8 cellular contexts compared by ENCODE assay signal in genomic region chr3:169668081-169668956, GRCh38. TPM values are rescaled to one million over a fixed set of nuclear protein-coding genes. Genes with fewer than 3 reads are reported as not detected.
DNase-seq lines count a peak whose midpoint lies in the region; ATAC-seq and TF ChIP-seq lines count a peak whose summit lies in the region.

No MANE protein-coding gene starts in this region.

- no TSS peak for BruUV-seq in Panc1 (replicated peaks; lab: Mats Ljungman, UMichigan)

- peaks cover 11% of the 10 kb centered on the region for H3K4me1 ChIP-seq in Panc1 (ENCODE audit: control insufficient read depth, insufficient read depth, low read length)
- H3K4me1 ChIP-seq in muscle layer of colon (ENCODE audit: insufficient read depth, low read length) = peaks cover 15% of the 10 kb centered on the region

- H3K9ac ChIP-seq in muscle layer of colon (ENCODE audit: low read length) = no peak overlapping the region

- DNase-seq in CD1c-positive myeloid dendritic cell (ENCODE audit: extremely low spot score) = peak; percentile 31
- no peak for DNase-seq in Panc1 (ENCODE audit: low read depth, low spot score)
- DNase-seq in ecto neural progenitor cell (ENCODE audit: low spot score) = peak; percentile 70
- no peak for DNase-seq in NOMO-1 (lab: John Stamatoyannopoulos, UW; ENCODE audit: unreplicated experiment in 2 of 2)

- no peaks in the 10 kb centered on the region for H3K36me3 ChIP-seq in Panc1 (ENCODE audit: control insufficient read depth, insufficient read depth, low read length)
- no peaks in the 10 kb centered on the region for H3K36me3 ChIP-seq in muscle layer of colon (ENCODE audit: insufficient read depth, low read length)

- intact Hi-C loops in Panc1 (cut with micrococcal nuclease; ENCODE audit: unreplicated experiment) = loop anchor here (2.0 to 10.0 kb wide), 4 partner anchors 520 to 1454 kb away; no protein-coding TSS in a partner anchor

- H3K4me3 ChIP-seq in Panc1 (ENCODE audit: low read depth in 2 of 2, low read length in 2 of 2) (peak overlapping the region; percentile 24 to 55), muscle layer of colon (ENCODE audit: low read depth in 1 of 2, low read length in 2 of 2) (peak overlapping the region; percentile 27 to 46)

- H3K9me3 ChIP-seq in Panc1 (ENCODE audit: control insufficient read depth, insufficient read depth, low read depth, low read length) (no peaks in the 10 kb centered on the region; the same call in 1 of the 2 replicates), muscle layer of colon (ENCODE audit: low read length) (peaks cover 7% of the 10 kb centered on the region)

- CTCF ChIA-PET in Panc1 (lab: Charles Lee) = interaction anchor here (0.6 to 1.8 kb wide), 4 partner anchors 448 to 1193 kb away, joined by 3 to 14 read pairs (median 8); no protein-coding TSS in a partner anchor

- peaks cover 76% of the 10 kb centered on the region for H3K27me3 ChIP-seq in Panc1 (ENCODE audit: control insufficient read depth, insufficient read depth, low read length)
- peaks cover 72 to 76% of the 10 kb centered on the region in 2 donors for H3K27me3 ChIP-seq in muscle layer of colon (ENCODE audit: control insufficient read depth in 1 of 2, insufficient read depth in 2 of 2, low read length in 2 of 2)

- H3K27ac ChIP-seq in Panc1 (ENCODE audit: low read length) (no peak overlapping the region), muscle layer of colon (ENCODE audit: low read depth, low read length) (no peak overlapping the region)

- POLR2A ChIA-PET in Panc1 (lab: Charles Lee) = no interaction called here

- ATAC-seq in GM21529 (IDR thresholded peaks at IDR 0.05; ENCODE audit: unreplicated experiment) (peak; percentile 31), Panc1 (peak; percentile 80), HG03442 (IDR thresholded peaks at IDR 0.05; ENCODE audit: unreplicated experiment) (no peak), HG03108 (IDR thresholded peaks at IDR 0.05; ENCODE audit: unreplicated experiment) (no peak)

- in situ Hi-C loops in Panc1 (cut with HindIII; ENCODE audit: low pct_unique_long_range_greater_than_20kb, low sequenced_read_pairs) = no loop called here

- no peak for TF ChIP-seq CTCF in Panc1 (IDR thresholded peaks at IDR 0.05)

RNA-seq across cellular contexts. Expression of gene MECOM, which starts 4.8 kb away (rescaled TPM):
- 0.21 TPM for total RNA-seq in Panc1 (2021; ENCODE audit: unreplicated experiment)
- not detected for polyA plus RNA-seq in Panc1 (2012; ENCODE audit: insufficient read length)

Comparison
In these comparisons a context has a peak if more than half of its experiments do, and no peak if none do; other contexts are left out.
1. DNase-seq: peak in CD1c-positive myeloid dendritic cell (single experiment) and ecto neural progenitor cell (single experiment); none in Panc1 (single experiment) and NOMO-1 (0 of 2).
2. ATAC-seq: peak in GM21529 (single experiment) and Panc1 (single experiment); none in HG03442 (single experiment) and HG03108 (single experiment).